Comparison of ENCODE assay signal across 18 cellular contexts in the genomic region with DNA sequence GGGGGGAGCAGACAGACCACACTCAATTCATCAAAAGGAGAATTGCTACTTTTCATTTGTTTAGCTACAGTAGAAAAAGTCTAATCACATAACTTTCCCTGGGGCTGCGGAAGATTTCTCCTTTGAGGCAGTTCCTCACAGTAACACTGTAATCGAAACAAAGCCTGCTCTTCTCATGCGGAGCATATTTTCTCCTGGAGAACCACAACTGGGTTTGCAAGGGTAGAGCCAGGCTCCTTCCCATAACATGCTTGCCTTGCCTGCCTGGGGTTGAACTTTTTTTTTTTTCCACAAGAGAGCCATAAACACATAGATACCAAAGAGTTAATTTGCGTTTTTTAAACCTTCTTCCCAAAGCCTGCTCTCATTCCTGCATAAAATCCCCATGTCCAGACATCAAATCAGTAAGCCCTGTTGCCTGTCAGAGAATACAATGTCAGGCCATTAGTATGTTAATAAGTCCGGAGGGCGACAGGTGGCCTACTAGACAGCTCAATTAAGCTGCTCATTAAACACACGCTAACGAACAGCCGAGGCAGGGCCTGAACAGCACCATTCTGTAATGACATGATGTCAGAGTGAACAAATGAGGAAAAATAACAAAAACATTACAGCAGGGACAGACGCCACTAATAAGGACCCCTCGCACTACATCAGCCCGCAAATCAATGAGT.
A peak's percentile ranks its signal among the peaks of the same experiment; 100 is the strongest.
DNase-seq lines count a peak whose midpoint lies in the region; ATAC-seq, FAIRE-seq and TF ChIP-seq lines count a peak whose summit lies in the region.
"Had no signal": no experiment of that assay in that cellular context is flagged by ENCODE, and none has a peak within 500 bp of the region (broad histone marks: within the 10 kb centered on the region; RNA-seq: fewer than 3 reads in every experiment).

No MANE protein-coding gene starts in this region.

- peaks cover 2% of the 10 kb centered on the region for H3K4me1 Mint-ChIP-seq in endodermal cell

- no peaks in the 10 kb centered on the region for H3K36me3 ChIP-seq in HUES48 (ENCODE audit: control insufficient read depth, insufficient read depth, low read length)
- H3K36me3 ChIP-seq in endodermal cell (ENCODE audit: control insufficient read depth, insufficient read depth, low read length), result no peaks in the 10 kb centered on the region

- peak; percentile 26 for DNase-seq in D721Med (ENCODE audit: insufficient read length, low spot score)
- DNase-seq in NCI-H774 (lab: John Stamatoyannopoulos, UW), result peak; percentile 11
- no peak for DNase-seq in endodermal cell
- no peak for DNase-seq in activated CD4-positive, alpha-beta T cell treated with anti-CD3 and anti-CD28 coated beads, Interleukin-2, amount 50 U/mL, for 1 hour
- DNase-seq in nucleus accumbens (lab: John Stamatoyannopoulos, UW), result no peak
- no peak for DNase-seq in GM10248 (ENCODE audit: extremely low spot score)
- DNase-seq: C1 segment of cervical spinal cord, DMS79, IMR-90, Kasumi-1, NCI-H1105 treated with DMSO at 0.1 percent for 48 hours, NCI-H2029 treated with DMSO at 0.1 percent for 48 hours, NCI-H526 had no signal

- H3K27ac Mint-ChIP-seq in endodermal cell, result no peak overlapping the region

- H3K4me3 Mint-ChIP-seq in endodermal cell, result no peak overlapping the region

- H3K9me3 Mint-ChIP-seq in endodermal cell, result peaks cover 17% of the 10 kb centered on the region

- H3K27me3 ChIP-seq in HUES48 (ENCODE audit: control insufficient read depth, insufficient read depth, low read length), result no peaks in the 10 kb centered on the region
- no peaks in the 10 kb centered on the region for H3K27me3 ChIP-seq in endodermal cell (ENCODE audit: control insufficient read depth, insufficient read depth, low read length, poor library complexity, severe bottlenecking)

- H3K4me3 ChIP-seq in HUES48 (ENCODE audit: low read depth, low read length) (no peak overlapping the region), endodermal cell (ENCODE audit: low read length) (no peak overlapping the region)

- H3K9ac ChIP-seq in HUES48 (ENCODE audit: low read depth, low read length) (no peak overlapping the region), endodermal cell (ENCODE audit: extremely low read depth, low read length, poor library complexity, severe bottlenecking) (no peak overlapping the region)

- H3K36me3 Mint-ChIP-seq in endodermal cell (ENCODE audit: low read depth), result no peaks in the 10 kb centered on the region

- H3K27ac ChIP-seq in HUES48 (ENCODE audit: low read depth, low read length), result peak overlapping the region; percentile 5
- H3K27ac ChIP-seq in endodermal cell (ENCODE audit: low read depth, low read length), result peak overlapping the region; percentile 79

- peaks cover 3% of the 10 kb centered on the region for H3K9me3 ChIP-seq in HUES48 (ENCODE audit: control insufficient read depth, insufficient read depth, low read length)
- no peaks in the 10 kb centered on the region for H3K9me3 ChIP-seq in endodermal cell (ENCODE audit: control insufficient read depth, low read length)

- 46 to 74% methylated on average over 9 to 12 of the region's 12 CpGs for WGBS in endodermal cell (ENCODE audit: insufficient coverage in 1 of 2, insufficient read length in 1 of 2), 2 experiments

- POLR2A ChIA-PET in GM10248 (lab: Yijun Ruan, JAX), result no interaction called here

- H3K27me3 Mint-ChIP-seq in endodermal cell (ENCODE audit: insufficient read depth), result peaks cover 4% of the 10 kb centered on the region

- H3K4me1 ChIP-seq in HUES48 (ENCODE audit: control insufficient read depth, insufficient read depth, low read length), result peaks cover 7% of the 10 kb centered on the region; the same call in 1 of the 2 replicates
- no peaks in the 10 kb centered on the region for H3K4me1 ChIP-seq in endodermal cell (ENCODE audit: control insufficient read depth, insufficient read depth, low read length)

- peak; percentile 70 for FAIRE-seq in D721Med (lab: Jason Lieb, UNC)
- FAIRE-seq: A204.1, G401.6, H54 had no signal

- CTCF ChIA-PET in GM10248 (lab: Yijun Ruan, JAX), result interaction anchor here (0.7 to 3.3 kb wide), 2 partner anchors 20 to 208 kb away, joined by 3 to 21 read pairs; no protein-coding TSS in a partner anchor

- TF ChIP-seq CTCF in D721Med (IDR thresholded peaks at IDR 0.05; ENCODE audit: insufficient read depth, missing control alignments), result no peak
- no peak for TF ChIP-seq CTCF in endodermal cell (conservative IDR thresholded peaks at IDR 0.05)
- TF ChIP-seq CTCF in GM10248 (IDR thresholded peaks at IDR 0.05; ENCODE audit: control extremely low read depth, extremely low read depth, low read depth, missing control alignments), result no peak

- ATAC-seq in HG03565 (IDR thresholded peaks at IDR 0.05; ENCODE audit: unreplicated experiment), result no peak

Comparison
In these comparisons a context has a peak if more than half of its experiments do, and no peak if none do; other contexts are left out.
1. DNase-seq: peak in D721Med (single experiment) and NCI-H774 (single experiment); none in endodermal cell (single experiment), activated CD4-positive, alpha-beta T cell treated with anti-CD3 and anti-CD28 coated beads, Interleukin-2, amount 50 U/mL, for 1 hour (single experiment), nucleus accumbens (0 of 56) and GM10248 (single experiment).